In the genomic region with DNA sequence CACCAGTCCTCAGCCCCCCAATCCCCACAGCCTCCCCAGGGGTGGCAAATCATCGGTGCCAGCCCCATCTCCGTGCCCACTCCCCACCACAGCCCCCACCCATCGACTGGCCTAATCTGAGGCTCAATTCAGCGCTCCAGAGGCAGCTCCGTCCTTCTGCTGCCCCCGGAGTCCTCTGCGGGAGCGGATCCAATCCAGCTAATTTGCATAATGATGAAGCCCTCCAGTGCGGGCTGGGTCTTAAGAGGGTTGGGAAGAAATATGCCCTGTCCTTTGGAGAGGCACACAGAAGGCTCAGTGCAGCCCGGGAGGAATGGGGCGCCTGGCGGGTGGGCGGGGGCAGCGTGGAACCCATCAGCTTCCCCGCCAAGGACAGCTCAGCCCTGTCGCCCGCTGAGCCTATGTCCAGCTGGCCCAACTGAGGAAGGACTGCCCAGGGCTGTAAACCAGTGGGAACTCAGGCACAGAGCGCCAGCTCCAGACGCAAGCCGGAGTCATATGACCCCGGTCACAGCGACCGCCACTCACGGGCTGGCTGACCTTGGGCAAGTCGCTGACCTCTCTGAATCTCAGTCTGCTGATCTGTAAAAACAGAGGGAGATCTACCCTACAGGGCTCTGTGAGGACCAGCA, we compare ENCODE assay signal across 26 cellular contexts.
DNase-seq lines count a peak whose midpoint lies in the region; TF ChIP-seq lines count a peak whose summit lies in the region.
"Had no signal": no experiment of that assay in that cellular context is flagged by ENCODE, and none has a peak within 500 bp of the region (broad histone marks: within the 10 kb centered on the region; RNA-seq: fewer than 3 reads in every experiment).

No MANE protein-coding gene starts in this region.

- no peaks in the 10 kb centered on the region for H3K36me3 ChIP-seq in adrenal gland (replicated peaks in 1 of 2)
- H3K36me3 ChIP-seq in endodermal cell (ENCODE audit: control insufficient read depth, insufficient read depth, low read length), result no peaks in the 10 kb centered on the region
- no peaks in the 10 kb centered on the region for H3K36me3 ChIP-seq in skeletal muscle tissue (ENCODE audit: control insufficient read depth in 3 of 3, insufficient read depth in 3 of 3, low read length in 3 of 3)

- no peak overlapping the region for H3K4me3 ChIP-seq in adrenal gland
- no peak overlapping the region for H3K4me3 ChIP-seq in endodermal cell (ENCODE audit: low read length)
- peak overlapping the region in 2 of 3 donors; percentile 47 to 63 for H3K4me3 ChIP-seq in skeletal muscle tissue (ENCODE audit: low read length in 3 of 3)

- no peak for TF ChIP-seq POLR2A in adrenal gland (IDR thresholded peaks at IDR 0.05)

- no peaks in the 10 kb centered on the region for H3K9me3 Mint-ChIP-seq in endodermal cell
- H3K9me3 Mint-ChIP-seq: activated CD4-positive, alpha-beta memory T cell treated with anti-CD3 and anti-CD28 coated beads, Interleukin-2, amount 10 ng/mL, durations not matched to agents 7 days and 5 days; activated T-helper 1 cell treated with anti-CD3 and anti-CD28 coated beads, Interleukin-12 subunit alpha, Interleukin-12 subunit beta, Interleukin-2, Interleukin-4 antibody, amounts not matched to agents 30 ng/mL and 10 ng/mL and 1 ng/mL, durations not matched to agents 14 hours and 24 hours and 36 hours; naive thymus-derived CD8-positive, alpha-beta T cell had no signal

- H3K4me1 Mint-ChIP-seq in endodermal cell, result peaks cover 27% of the 10 kb centered on the region
- H3K4me1 Mint-ChIP-seq: activated CD4-positive, alpha-beta memory T cell treated with anti-CD3 and anti-CD28 coated beads, Interleukin-2, amount 10 ng/mL, durations not matched to agents 7 days and 5 days; naive thymus-derived CD8-positive, alpha-beta T cell; T-helper 17 cell had no signal

- H3K27me3 ChIP-seq in adrenal gland, result no peaks in the 10 kb centered on the region
- no peaks in the 10 kb centered on the region for H3K27me3 ChIP-seq in endodermal cell (ENCODE audit: control insufficient read depth, insufficient read depth, low read length, poor library complexity, severe bottlenecking)
- no peaks in the 10 kb centered on the region for H3K27me3 ChIP-seq in skeletal muscle tissue (ENCODE audit: control insufficient read depth in 3 of 3, insufficient read depth in 3 of 3, low read length in 3 of 3)

- H3K27ac ChIP-seq in adrenal gland (no peak overlapping the region), endodermal cell (ENCODE audit: low read depth, low read length) (peak overlapping the region; percentile 72), skeletal muscle tissue (ENCODE audit: low read depth, low read length) (peak overlapping the region; percentile 84)

- TF ChIP-seq CTCF in adrenal gland (IDR thresholded peaks at IDR 0.05) (no peak), endodermal cell (conservative IDR thresholded peaks at IDR 0.05) (no peak)

- no peaks in the 10 kb centered on the region for H3K9me3 ChIP-seq in adrenal gland (replicated peaks in 1 of 3)
- H3K9me3 ChIP-seq in endodermal cell (ENCODE audit: control insufficient read depth, low read length), result no peaks in the 10 kb centered on the region
- no peaks in the 10 kb centered on the region for H3K9me3 ChIP-seq in skeletal muscle tissue (ENCODE audit: control insufficient read depth in 3 of 3, low read length in 3 of 3)
- H3K9me3 ChIP-seq: Caco-2 had no signal

- DNase-seq in NCI-H69 (lab: John Stamatoyannopoulos, UW) (peak; percentile 76), adrenal gland (peak in 4 of 7 donors; percentile 15 to 35 (median 29)), endodermal cell (no peak), NCI-H1436 (lab: John Stamatoyannopoulos, UW) (no peak), SIG-M5 treated with dmso at 0.1 percent for 504 hours (lab: John Stamatoyannopoulos, UW; ENCODE audit: unreplicated experiment) (no peak), HPDE6-E6E7 (ENCODE audit: extremely low spot score) (no peak), middle frontal gyrus (ENCODE audit: extremely low spot score, low spot score) (no peak)
- DNase-seq: activated CD4-positive, alpha-beta memory T cell treated with anti-CD3 and anti-CD28 coated beads, Interleukin-2, amount 10 ng/mL, durations not matched to agents 7 days and 5 days; activated CD4-positive, CD25-positive, alpha-beta regulatory T cell treated with anti-CD3 and anti-CD28 coated beads, Interleukin-2, amount 50 U/mL, for 72 hours; activated CD8-positive, alpha-beta memory T cell treated with anti-CD3 and anti-CD28 coated beads, Interleukin-2, amount 50 U/mL, for 4 hours; activated naive CD4-positive, alpha-beta T cell treated with Interleukin-2 at 50 U/mL for 16 hours; Caco-2; cortex of kidney; DMS79 treated with DMSO at 0.1 percent for 48 hours; IMR-90; islet precursor cell; MV-4-11; NCI-H1436 treated with DMSO at 0.1 percent for 48 hours; NCI-H2107; NK-92 treated with Interleukin-12 subunit alpha and Interleukin-12 subunit beta, amount 100 ng/mL, for 24 hours; small intestine; stimulated activated naive CD8-positive, alpha-beta T cell treated with anti-CD3 and anti-CD28 coated beads, Interleukin-15, Interleukin-2, amounts not matched to agents 100 U/mL and 50 U/mL, for 24 hours; T-helper 17 cell had no signal

- no peaks in the 10 kb centered on the region for H3K27me3 Mint-ChIP-seq in endodermal cell (ENCODE audit: insufficient read depth)
- H3K27me3 Mint-ChIP-seq: activated CD4-positive, alpha-beta memory T cell treated with anti-CD3 and anti-CD28 coated beads, Interleukin-2, amount 10 ng/mL, durations not matched to agents 7 days and 5 days; naive thymus-derived CD8-positive, alpha-beta T cell had no signal

- no peak overlapping the region for H3K27ac Mint-ChIP-seq in endodermal cell
- H3K27ac Mint-ChIP-seq: activated CD4-positive, alpha-beta memory T cell treated with anti-CD3 and anti-CD28 coated beads, Interleukin-2, amount 10 ng/mL, durations not matched to agents 7 days and 5 days; activated T-helper 1 cell treated with anti-CD3 and anti-CD28 coated beads, Interleukin-12 subunit alpha, Interleukin-12 subunit beta, Interleukin-2, Interleukin-4 antibody, amounts not matched to agents 30 ng/mL and 10 ng/mL and 1 ng/mL, durations not matched to agents 14 hours and 24 hours and 36 hours; naive thymus-derived CD8-positive, alpha-beta T cell; T-helper 17 cell had no signal

- peaks cover 3% of the 10 kb centered on the region for H3K36me3 Mint-ChIP-seq in endodermal cell (ENCODE audit: low read depth)
- H3K36me3 Mint-ChIP-seq: naive thymus-derived CD8-positive, alpha-beta T cell had no signal

- H3K4me1 ChIP-seq in adrenal gland (replicated peaks in 1 of 2) (no peaks in the 10 kb centered on the region), endodermal cell (ENCODE audit: control insufficient read depth, insufficient read depth, low read length) (peaks cover 5% of the 10 kb centered on the region), skeletal muscle tissue (ENCODE audit: control insufficient read depth in 3 of 3, insufficient read depth in 3 of 3, low read length in 3 of 3) (peaks cover 28 to 69% (median 64%) of the 10 kb centered on the region in 3 donors)
- H3K4me1 ChIP-seq: Caco-2 had no signal

- WGBS in adrenal gland, 4 donors, result 49 to 66% (median 54%) methylated on average over 2 to 25 of the region's 25 CpGs
- 86 to 88% methylated on average over 10 to 25 of the region's 25 CpGs for WGBS in endodermal cell (ENCODE audit: insufficient coverage in 1 of 2, insufficient read length in 1 of 2), 2 experiments

- no peak overlapping the region for H3K4me3 Mint-ChIP-seq in endodermal cell
- H3K4me3 Mint-ChIP-seq: activated CD4-positive, alpha-beta memory T cell treated with anti-CD3 and anti-CD28 coated beads, Interleukin-2, amount 10 ng/mL, durations not matched to agents 7 days and 5 days; activated T-helper 1 cell treated with anti-CD3 and anti-CD28 coated beads, Interleukin-12 subunit alpha, Interleukin-12 subunit beta, Interleukin-2, Interleukin-4 antibody, amounts not matched to agents 30 ng/mL and 10 ng/mL and 1 ng/mL, durations not matched to agents 14 hours and 24 hours and 36 hours; naive thymus-derived CD8-positive, alpha-beta T cell; T-helper 17 cell had no signal

- no peak overlapping the region for H3K9ac ChIP-seq in endodermal cell (ENCODE audit: extremely low read depth, low read length, poor library complexity, severe bottlenecking)
- H3K9ac ChIP-seq in skeletal muscle tissue (ENCODE audit: low read depth in 1 of 3, low read length in 3 of 3), result peak overlapping the region in 2 of 3 donors; percentile 57 to 82

- intact Hi-C loops in adrenal gland (cut with DNase I), result no loop called here

Comparison
In these comparisons a context has a peak if more than half of its experiments do, and no peak if none do; other contexts are left out.
1. DNase-seq: peak in NCI-H69 (single experiment) and adrenal gland (4 of 7); none in endodermal cell (single experiment), NCI-H1436 (single experiment), SIG-M5 treated with dmso at 0.1 percent for 504 hours (single experiment), HPDE6-E6E7 (single experiment) and middle frontal gyrus (single experiment).
2. H3K27ac ChIP-seq: peak in endodermal cell (single experiment) and skeletal muscle tissue (single experiment); none in adrenal gland (0 of 5).
3. H3K4me3 ChIP-seq: peak in skeletal muscle tissue (2 of 3); none in adrenal gland (0 of 4) and endodermal cell (single experiment).